23 cellular contexts compared by ENCODE assay signal in genomic region chr10:99527526-99528255, GRCh38. TPM values are rescaled to one million over a fixed set of nuclear protein-coding genes. Genes with fewer than 3 reads are reported as not detected.
A peak's percentile ranks its signal among the peaks of the same experiment; 100 is the strongest.
DNase-seq lines count a peak whose midpoint lies in the region; ATAC-seq and TF ChIP-seq lines count a peak whose summit lies in the region.
"Had no signal": no experiment of that assay in that cellular context is flagged by ENCODE, and none has a peak within 500 bp of the region (broad histone marks: within the 10 kb centered on the region; RNA-seq: fewer than 3 reads in every experiment).

No MANE protein-coding gene starts in this region.

- no peak for TF ChIP-seq POLR2A in stomach (IDR thresholded peaks at IDR 0.05)

- H3K36me3 ChIP-seq in duodenal mucosa (ENCODE audit: control insufficient read depth in 1 of 2, insufficient read depth in 2 of 2, low read length in 2 of 2) (no peaks in the 10 kb centered on the region), stomach (no peaks in the 10 kb centered on the region)
- H3K36me3 ChIP-seq: BE2C, right atrium auricular region had no signal

- no peaks in the 10 kb centered on the region for H3K9me3 ChIP-seq in duodenal mucosa (ENCODE audit: control insufficient read depth in 1 of 2, low read length in 2 of 2)
- no peaks in the 10 kb centered on the region for H3K9me3 ChIP-seq in stomach
- H3K9me3 ChIP-seq: BE2C, right atrium auricular region had no signal

- H3K4me1 Mint-ChIP-seq in naive B cell, result peaks cover 34 to 53% (median 42%) of the 10 kb centered on the region in 3 donors

- DNase-seq in NCI-H510A treated with DMSO at 0.1 percent for 48 hours (lab: John Stamatoyannopoulos, UW) (peak; percentile 51), NCI-H510A (lab: John Stamatoyannopoulos, UW) (no peak), naive B cell (no peak), stomach (no peak), NOMO-1 treated with dmso at 0.1 percent for 144 hours (lab: John Stamatoyannopoulos, UW; ENCODE audit: unreplicated experiment) (no peak), AG20443 (ENCODE audit: low spot score) (no peak)
- DNase-seq: activated CD4-positive, alpha-beta T cell treated with anti-CD3 and anti-CD28 coated beads for 4 hours; activated CD8-positive, alpha-beta memory T cell treated with anti-CD3 and anti-CD28 coated beads, Interleukin-2, amount 10 ng/mL, durations not matched to agents 7 days and 5 days; BE2C; Calu3; cortex of kidney; foreskin fibroblast; kidney glomerular epithelial cell; NCI-H1930; NCI-H345; NK-92 treated with Interleukin-12 subunit alpha and Interleukin-12 subunit beta, amount 100 ng/mL, for 24 hours had no signal

- no peak for TF ChIP-seq CTCF in stomach (IDR thresholded peaks at IDR 0.05)

- H3K27me3 ChIP-seq in duodenal mucosa (ENCODE audit: control insufficient read depth in 1 of 2, insufficient read depth in 2 of 2, low read length in 2 of 2) (peaks cover 86 to 95% of the 10 kb centered on the region in 2 donors), stomach (peaks cover 61 to 100% (median 94%) of the 10 kb centered on the region in 3 donors)

- no peak for TF ChIP-seq EP300 in stomach (IDR thresholded peaks at IDR 0.05)

- peak overlapping the region in 4 of 6 donors; percentile 5 to 83 (median 44) for H3K27ac Mint-ChIP-seq in naive B cell
- H3K27ac Mint-ChIP-seq: activated CD8-positive, alpha-beta memory T cell treated with anti-CD3 and anti-CD28 coated beads, Interleukin-2, amount 10 ng/mL, durations not matched to agents 7 days and 5 days; memory B cell had no signal

- H3K27ac ChIP-seq in duodenal mucosa (ENCODE audit: low read depth, low read length) (peak overlapping the region; percentile 68), stomach (peak overlapping the region in 3 of 5 donors; percentile 32 to 68 (median 38))
- H3K27ac ChIP-seq: KMS-11, right atrium auricular region, RWPE1 had no signal

- 13 to 21% (median 16%) methylated on average over 28 to 50 of the region's 50 CpGs for WGBS in stomach, 5 donors

- no peak for ATAC-seq in naive B cell (ENCODE audit: low read depth in 2 of 2)
- no peak for ATAC-seq in GM18517 (IDR thresholded peaks at IDR 0.05; ENCODE audit: unreplicated experiment)
- ATAC-seq: activated CD8-positive, alpha-beta memory T cell treated with anti-CD3 and anti-CD28 coated beads, Interleukin-2, amount 10 ng/mL, durations not matched to agents 7 days and 5 days had no signal

- H3K9ac ChIP-seq in duodenal mucosa (ENCODE audit: low read depth in 1 of 2, low read length in 2 of 2), result peak overlapping the region; percentile 32 to 45
- H3K9ac ChIP-seq: KMS-11 had no signal

- peaks cover 0 to 40% (median 15%) of the 10 kb centered on the region in 7 donors for H3K9me3 Mint-ChIP-seq in naive B cell

- H3K4me1 ChIP-seq in duodenal mucosa (ENCODE audit: control insufficient read depth in 1 of 2, insufficient read depth in 2 of 2, low read length in 2 of 2), result no peaks in the 10 kb centered on the region
- peaks cover 12 to 46% (median 27%) of the 10 kb centered on the region in 4 donors for H3K4me1 ChIP-seq in stomach
- H3K4me1 ChIP-seq: BE2C had no signal

- intact Hi-C loops in stomach (cut with DNase I; ENCODE audit: low total_unique reads), result no loop called here

- H3K4me3 ChIP-seq in duodenal mucosa (ENCODE audit: low read depth in 1 of 2, low read length in 2 of 2) (peak overlapping the region; percentile 30 to 59), stomach (peak overlapping the region in 1 of 4 donors; percentile 4)
- H3K4me3 ChIP-seq: right atrium auricular region had no signal

- H3K36me3 Mint-ChIP-seq in naive B cell, result peaks cover 12 to 27% of the 10 kb centered on the region in 2 donors

- peak overlapping the region in 5 of 8 donors; percentile 16 to 75 (median 22) for H3K4me3 Mint-ChIP-seq in naive B cell
- H3K4me3 Mint-ChIP-seq: activated CD8-positive, alpha-beta memory T cell treated with anti-CD3 and anti-CD28 coated beads, Interleukin-2, amount 10 ng/mL, durations not matched to agents 7 days and 5 days; memory B cell had no signal

- peaks cover 76 to 91% (median 84%) of the 10 kb centered on the region in 3 donors for H3K27me3 Mint-ChIP-seq in naive B cell

RNA-seq across cellular contexts. Expression of gene NKX2-3, which starts 5.1 kb away (rescaled TPM):
- polyA plus RNA-seq in naive B cell (ENCODE audit: low read depth in 6 of 6) (not detected), stomach (1 to 10 TPM; 1.0 to 3.2 (median 1.1) TPM)
- total RNA-seq in stomach, result 1 to 10 TPM in 3 of 5 donors, under 1 TPM in 1, not detected in 1; 0.45 to 5.8 (median 1.9) TPM
- total RNA-seq: activated CD8-positive, alpha-beta memory T cell treated with anti-CD3 and anti-CD28 coated beads, Interleukin-2, amount 10 ng/mL, durations not matched to agents 7 days and 5 days; Calu3; right atrium auricular region had no signal
- polyA plus RNA-seq: urinary bladder had no signal
